Comparison of ENCODE assay signal across 4 cellular contexts in genomic region chr7:76560157-76560556, GRCh38. TPM values are rescaled to one million over a fixed set of nuclear protein-coding genes. Genes with fewer than 3 reads are reported as not detected.
"Had no signal": no experiment of that assay in that cellular context is flagged by ENCODE, and none has a peak within 500 bp of the region (broad histone marks: within the 10 kb centered on the region; RNA-seq: fewer than 3 reads in every experiment).

No MANE protein-coding gene starts in this region.

RNA-seq across cellular contexts. Expression of gene SPDYE16, which starts 17.1 kb away (rescaled TPM):
- total RNA-seq: astrocyte, cardiac septum, chondrocyte, WTC11 had no signal
